In the genomic region with DNA sequence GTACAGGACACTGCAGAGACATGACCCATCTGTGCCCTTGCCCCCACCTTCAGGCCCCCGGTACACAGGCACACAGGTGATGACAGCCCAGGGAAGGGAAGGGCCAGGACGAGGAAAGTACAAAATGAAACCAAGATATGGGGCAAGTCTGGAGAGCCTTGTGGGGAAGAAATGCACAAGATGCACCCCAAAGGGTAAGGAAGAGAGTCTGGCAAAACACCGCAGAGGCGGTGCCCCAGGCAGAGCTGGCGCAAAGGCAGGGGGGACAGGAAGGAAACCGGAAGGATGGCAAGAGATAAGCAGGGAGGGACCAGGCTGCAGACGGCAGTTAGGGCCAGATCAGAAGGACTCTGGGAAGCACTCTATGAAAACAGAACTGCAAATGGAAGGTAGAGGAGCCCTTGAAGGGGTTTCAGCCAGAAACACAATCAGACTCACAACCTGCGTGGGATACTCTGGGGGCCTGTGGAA, we compare ENCODE assay signal across 1 cellular context.
TF ChIP-seq lines count a peak whose summit lies in the region.

No MANE protein-coding gene starts in this region.

TF ChIP-seq in K562, 482 proteins besides CTCF, POLR2A, EP300 and RAD21 (continued from another document and continues in another):
- TF ChIP-seq, protein P1, sequence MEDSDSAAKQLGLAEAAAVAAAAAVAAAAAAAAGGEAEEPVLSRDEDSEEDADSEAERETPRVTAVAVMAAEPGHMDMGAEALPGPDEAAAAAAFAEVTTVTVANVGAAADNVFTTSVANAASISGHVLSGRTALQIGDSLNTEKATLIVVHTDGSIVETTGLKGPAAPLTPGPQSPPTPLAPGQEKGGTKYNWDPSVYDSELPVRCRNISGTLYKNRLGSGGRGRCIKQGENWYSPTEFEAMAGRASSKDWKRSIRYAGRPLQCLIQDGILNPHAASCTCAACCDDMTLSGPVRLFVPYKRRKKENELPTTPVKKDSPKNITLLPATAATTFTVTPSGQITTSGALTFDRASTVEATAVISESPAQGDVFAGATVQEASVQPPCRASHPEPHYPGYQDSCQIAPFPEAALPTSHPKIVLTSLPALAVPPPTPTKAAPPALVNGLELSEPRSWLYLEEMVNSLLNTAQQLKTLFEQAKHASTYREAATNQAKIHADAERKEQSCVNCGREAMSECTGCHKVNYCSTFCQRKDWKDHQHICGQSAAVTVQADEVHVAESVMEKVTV (CRISPR knock-in tag; IDR thresholded peaks at IDR 0.05): no peak
- TF ChIP-seq, protein P2, sequence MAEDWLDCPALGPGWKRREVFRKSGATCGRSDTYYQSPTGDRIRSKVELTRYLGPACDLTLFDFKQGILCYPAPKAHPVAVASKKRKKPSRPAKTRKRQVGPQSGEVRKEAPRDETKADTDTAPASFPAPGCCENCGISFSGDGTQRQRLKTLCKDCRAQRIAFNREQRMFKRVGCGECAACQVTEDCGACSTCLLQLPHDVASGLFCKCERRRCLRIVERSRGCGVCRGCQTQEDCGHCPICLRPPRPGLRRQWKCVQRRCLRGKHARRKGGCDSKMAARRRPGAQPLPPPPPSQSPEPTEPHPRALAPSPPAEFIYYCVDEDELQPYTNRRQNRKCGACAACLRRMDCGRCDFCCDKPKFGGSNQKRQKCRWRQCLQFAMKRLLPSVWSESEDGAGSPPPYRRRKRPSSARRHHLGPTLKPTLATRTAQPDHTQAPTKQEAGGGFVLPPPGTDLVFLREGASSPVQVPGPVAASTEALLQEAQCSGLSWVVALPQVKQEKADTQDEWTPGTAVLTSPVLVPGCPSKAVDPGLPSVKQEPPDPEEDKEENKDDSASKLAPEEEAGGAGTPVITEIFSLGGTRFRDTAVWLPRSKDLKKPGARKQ (CRISPR knock-in tag; IDR thresholded peaks at IDR 0.05): no peak
- no peak for TF ChIP-seq PHF8 (IDR thresholded peaks at IDR 0.05; ENCODE audit: borderline replicate concordance, low read length)
- TF ChIP-seq, protein P3, sequence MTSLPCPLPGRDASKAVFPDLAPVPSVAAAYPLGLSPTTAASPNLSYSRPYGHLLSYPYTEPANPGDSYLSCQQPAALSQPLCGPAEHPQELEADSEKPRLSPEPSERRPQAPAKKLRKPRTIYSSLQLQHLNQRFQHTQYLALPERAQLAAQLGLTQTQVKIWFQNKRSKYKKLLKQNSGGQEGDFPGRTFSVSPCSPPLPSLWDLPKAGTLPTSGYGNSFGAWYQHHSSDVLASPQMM (CRISPR knock-in tag; IDR thresholded peaks at IDR 0.05): no peak
- no peak for TF ChIP-seq CHCHD3 (CRISPR knock-in tag; IDR thresholded peaks at IDR 0.05)
- TF ChIP-seq ZFPM2 (CRISPR knock-in tag; IDR thresholded peaks at IDR 0.05): no peak
- no peak for TF ChIP-seq MEF2D (tag; conservative IDR thresholded peaks at IDR 0.05; ENCODE audit: low read depth)
- TF ChIP-seq JUNB (CRISPR knock-in tag; conservative IDR thresholded peaks at IDR 0.05): no peak
- TF ChIP-seq ZKSCAN3 (CRISPR knock-in tag; IDR thresholded peaks at IDR 0.05): no peak
- TF ChIP-seq, protein P4, sequence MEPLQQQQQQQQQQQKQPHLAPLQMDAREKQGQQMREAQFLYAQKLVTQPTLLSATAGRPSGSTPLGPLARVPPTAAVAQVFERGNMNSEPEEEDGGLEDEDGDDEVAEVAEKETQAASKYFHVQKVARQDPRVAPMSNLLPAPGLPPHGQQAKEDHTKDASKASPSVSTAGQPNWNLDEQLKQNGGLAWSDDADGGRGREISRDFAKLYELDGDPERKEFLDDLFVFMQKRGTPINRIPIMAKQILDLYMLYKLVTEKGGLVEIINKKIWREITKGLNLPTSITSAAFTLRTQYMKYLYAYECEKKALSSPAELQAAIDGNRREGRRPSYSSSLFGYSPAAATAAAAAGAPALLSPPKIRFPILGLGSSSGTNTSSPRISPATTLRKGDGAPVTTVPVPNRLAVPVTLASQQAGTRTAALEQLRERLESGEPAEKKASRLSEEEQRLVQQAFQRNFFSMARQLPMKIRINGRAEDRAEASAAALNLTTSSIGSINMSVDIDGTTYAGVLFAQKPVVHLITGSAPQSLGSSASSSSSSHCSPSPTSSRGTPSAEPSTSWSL (CRISPR knock-in tag; IDR thresholded peaks at IDR 0.05; ENCODE audit: borderline replicate concordance): no peak
- no peak for TF ChIP-seq BCL6 (CRISPR knock-in tag; IDR thresholded peaks at IDR 0.05)
- TF ChIP-seq MXI1 (IDR thresholded peaks at IDR 0.05; ENCODE audit: low read depth, low read length): no peak
- no peak for TF ChIP-seq SREBF2 (CRISPR knock-in tag; IDR thresholded peaks at IDR 0.05)
- TF ChIP-seq PRPF4 (IDR thresholded peaks at IDR 0.05; ENCODE audit: insufficient read depth, low read depth, low read length, poor library complexity, severe bottlenecking): no peak
- TF ChIP-seq ZNF696 (CRISPR knock-in tag; conservative IDR thresholded peaks at IDR 0.05): no peak
- TF ChIP-seq HSF4 (CRISPR knock-in tag; IDR thresholded peaks at IDR 0.05; ENCODE audit: borderline replicate concordance): no peak
- TF ChIP-seq ZNF41 (CRISPR knock-in tag; conservative IDR thresholded peaks at IDR 0.05): no peak
- TF ChIP-seq DPF2 (IDR thresholded peaks at IDR 0.05): peak; percentile 90
- no peak for TF ChIP-seq WHSC1 (IDR thresholded peaks at IDR 0.05; ENCODE audit: low read length)
- TF ChIP-seq, protein P5, sequence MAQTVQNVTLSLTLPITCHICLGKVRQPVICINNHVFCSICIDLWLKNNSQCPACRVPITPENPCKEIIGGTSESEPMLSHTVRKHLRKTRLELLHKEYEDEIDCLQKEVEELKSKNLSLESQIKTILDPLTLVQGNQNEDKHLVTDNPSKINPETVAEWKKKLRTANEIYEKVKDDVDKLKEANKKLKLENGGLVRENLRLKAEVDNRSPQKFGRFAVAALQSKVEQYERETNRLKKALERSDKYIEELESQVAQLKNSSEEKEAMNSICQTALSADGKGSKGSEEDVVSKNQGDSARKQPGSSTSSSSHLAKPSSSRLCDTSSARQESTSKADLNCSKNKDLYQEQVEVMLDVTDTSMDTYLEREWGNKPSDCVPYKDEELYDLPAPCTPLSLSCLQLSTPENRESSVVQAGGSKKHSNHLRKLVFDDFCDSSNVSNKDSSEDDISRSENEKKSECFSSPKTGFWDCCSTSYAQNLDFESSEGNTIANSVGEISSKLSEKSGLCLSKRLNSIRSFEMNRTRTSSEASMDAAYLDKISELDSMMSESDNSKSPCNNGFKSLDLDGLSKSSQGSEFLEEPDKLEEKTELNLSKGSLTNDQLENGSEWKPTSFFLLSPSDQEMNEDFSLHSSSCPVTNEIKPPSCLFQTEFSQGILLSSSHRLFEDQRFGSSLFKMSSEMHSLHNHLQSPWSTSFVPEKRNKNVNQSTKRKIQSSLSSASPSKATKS (CRISPR knock-in tag; IDR thresholded peaks at IDR 0.05): no peak
- TF ChIP-seq, protein P6, sequence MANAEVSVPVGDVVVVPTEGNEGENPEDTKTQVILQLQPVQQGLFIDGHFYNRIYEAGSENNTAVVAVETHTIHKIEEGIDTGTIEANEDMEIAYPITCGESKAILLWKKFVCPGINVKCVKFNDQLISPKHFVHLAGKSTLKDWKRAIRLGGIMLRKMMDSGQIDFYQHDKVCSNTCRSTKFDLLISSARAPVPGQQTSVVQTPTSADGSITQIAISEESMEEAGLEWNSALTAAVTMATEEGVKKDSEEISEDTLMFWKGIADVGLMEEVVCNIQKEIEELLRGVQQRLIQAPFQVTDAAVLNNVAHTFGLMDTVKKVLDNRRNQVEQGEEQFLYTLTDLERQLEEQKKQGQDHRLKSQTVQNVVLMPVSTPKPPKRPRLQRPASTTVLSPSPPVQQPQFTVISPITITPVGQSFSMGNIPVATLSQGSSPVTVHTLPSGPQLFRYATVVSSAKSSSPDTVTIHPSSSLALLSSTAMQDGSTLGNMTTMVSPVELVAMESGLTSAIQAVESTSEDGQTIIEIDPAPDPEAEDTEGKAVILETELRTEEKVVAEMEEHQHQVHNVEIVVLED (CRISPR knock-in tag; IDR thresholded peaks at IDR 0.05): no peak
- no peak for TF ChIP-seq TARDBP (IDR thresholded peaks at IDR 0.05)
- TF ChIP-seq ZNF175 (CRISPR knock-in tag; IDR thresholded peaks at IDR 0.05; ENCODE audit: low read depth): no peak
- TF ChIP-seq, protein P7, sequence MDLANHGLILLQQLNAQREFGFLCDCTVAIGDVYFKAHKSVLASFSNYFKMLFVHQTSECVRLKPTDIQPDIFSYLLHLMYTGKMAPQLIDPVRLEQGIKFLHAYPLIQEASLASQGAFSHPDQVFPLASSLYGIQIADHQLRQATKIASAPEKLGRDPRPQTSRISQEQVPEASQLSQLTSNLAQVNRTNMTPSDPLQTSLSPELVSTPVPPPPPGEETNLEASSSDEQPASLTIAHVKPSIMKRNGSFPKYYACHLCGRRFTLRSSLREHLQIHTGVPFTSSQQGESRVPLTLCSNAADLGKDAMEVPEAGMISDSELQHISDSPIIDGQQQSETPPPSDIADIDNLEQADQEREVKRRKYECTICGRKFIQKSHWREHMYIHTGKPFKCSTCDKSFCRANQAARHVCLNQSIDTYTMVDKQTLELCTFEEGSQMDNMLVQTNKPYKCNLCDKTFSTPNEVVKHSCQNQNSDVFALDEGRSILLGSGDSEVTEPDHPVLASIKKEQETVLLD (IDR thresholded peaks at IDR 0.05): peak; percentile 79
- no peak for TF ChIP-seq HDAC3 (IDR thresholded peaks at IDR 0.05; ENCODE audit: borderline replicate concordance, partially characterized antibody)
- TF ChIP-seq, protein P8, sequence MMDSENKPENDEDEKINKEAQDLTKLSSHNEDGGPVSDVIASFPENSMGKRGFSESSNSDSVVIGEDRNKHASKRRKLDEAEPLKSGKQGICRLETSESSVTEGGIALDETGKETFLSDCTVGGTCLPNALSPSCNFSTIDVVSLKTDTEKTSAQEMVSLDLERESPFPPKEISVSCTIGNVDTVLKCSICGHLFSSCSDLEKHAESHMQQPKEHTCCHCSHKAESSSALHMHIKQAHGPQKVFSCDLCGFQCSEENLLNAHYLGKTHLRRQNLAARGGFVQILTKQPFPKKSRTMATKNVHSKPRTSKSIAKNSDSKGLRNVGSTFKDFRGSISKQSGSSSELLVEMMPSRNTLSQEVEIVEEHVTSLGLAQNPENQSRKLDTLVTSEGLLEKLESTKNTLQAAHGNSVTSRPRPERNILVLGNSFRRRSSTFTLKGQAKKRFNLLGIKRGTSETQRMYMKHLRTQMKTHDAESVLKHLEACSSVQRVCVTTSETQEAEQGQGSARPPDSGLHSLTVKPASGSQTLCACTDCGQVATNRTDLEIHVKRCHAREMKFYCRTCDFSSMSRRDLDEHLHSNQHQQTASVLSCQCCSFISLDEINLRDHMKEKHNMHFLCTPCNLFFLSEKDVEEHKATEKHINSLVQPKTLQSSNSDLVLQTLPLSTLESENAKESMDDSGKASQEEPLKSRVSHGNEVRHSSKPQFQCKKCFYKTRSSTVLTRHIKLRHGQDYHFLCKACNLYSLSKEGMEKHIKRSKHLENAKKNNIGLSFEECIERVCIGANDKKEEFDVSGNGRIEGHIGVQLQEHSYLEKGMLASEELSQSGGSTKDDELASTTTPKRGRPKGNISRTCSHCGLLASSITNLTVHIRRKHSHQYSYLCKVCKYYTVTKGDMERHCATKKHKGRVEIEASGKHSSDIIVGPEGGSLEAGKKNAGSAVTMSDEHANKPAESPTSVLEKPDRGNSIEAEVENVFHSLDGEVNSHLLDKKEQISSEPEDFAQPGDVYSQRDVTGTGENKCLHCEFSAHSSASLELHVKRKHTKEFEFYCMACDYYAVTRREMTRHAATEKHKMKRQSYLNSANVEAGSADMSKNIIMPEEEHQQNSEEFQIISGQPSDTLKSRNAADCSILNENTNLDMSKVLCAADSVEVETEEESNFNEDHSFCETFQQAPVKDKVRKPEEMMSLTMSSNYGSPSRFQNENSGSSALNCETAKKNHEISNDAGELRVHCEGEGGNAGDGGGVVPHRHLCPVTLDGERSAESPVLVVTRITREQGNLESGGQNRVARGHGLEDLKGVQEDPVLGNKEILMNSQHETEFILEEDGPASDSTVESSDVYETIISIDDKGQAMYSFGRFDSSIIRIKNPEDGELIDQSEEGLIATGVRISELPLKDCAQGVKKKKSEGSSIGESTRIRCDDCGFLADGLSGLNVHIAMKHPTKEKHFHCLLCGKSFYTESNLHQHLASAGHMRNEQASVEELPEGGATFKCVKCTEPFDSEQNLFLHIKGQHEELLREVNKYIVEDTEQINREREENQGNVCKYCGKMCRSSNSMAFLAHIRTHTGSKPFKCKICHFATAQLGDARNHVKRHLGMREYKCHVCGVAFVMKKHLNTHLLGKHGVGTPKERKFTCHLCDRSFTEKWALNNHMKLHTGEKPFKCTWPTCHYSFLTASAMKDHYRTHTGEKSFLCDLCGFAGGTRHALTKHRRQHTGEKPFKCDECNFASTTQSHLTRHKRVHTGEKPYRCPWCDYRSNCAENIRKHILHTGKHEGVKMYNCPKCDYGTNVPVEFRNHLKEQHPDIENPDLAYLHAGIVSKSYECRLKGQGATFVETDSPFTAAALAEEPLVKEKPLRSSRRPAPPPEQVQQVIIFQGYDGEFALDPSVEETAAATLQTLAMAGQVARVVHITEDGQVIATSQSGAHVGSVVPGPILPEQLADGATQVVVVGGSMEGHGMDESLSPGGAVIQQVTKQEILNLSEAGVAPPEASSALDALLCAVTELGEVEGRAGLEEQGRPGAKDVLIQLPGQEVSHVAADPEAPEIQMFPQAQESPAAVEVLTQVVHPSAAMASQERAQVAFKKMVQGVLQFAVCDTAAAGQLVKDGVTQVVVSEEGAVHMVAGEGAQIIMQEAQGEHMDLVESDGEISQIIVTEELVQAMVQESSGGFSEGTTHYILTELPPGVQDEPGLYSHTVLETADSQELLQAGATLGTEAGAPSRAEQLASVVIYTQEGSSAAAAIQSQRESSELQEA (IDR thresholded peaks at IDR 0.05; ENCODE audit: low read depth): no peak
- TF ChIP-seq KLF16 (IDR thresholded peaks at IDR 0.05): peak; percentile 62; the same call in 1 of the 2 replicates
- TF ChIP-seq KAT2B (IDR thresholded peaks at IDR 0.05; ENCODE audit: low read depth, low read length): no peak
- no peak for TF ChIP-seq FOXP1 (CRISPR knock-in tag; IDR thresholded peaks at IDR 0.05)
